In the genomic region with DNA sequence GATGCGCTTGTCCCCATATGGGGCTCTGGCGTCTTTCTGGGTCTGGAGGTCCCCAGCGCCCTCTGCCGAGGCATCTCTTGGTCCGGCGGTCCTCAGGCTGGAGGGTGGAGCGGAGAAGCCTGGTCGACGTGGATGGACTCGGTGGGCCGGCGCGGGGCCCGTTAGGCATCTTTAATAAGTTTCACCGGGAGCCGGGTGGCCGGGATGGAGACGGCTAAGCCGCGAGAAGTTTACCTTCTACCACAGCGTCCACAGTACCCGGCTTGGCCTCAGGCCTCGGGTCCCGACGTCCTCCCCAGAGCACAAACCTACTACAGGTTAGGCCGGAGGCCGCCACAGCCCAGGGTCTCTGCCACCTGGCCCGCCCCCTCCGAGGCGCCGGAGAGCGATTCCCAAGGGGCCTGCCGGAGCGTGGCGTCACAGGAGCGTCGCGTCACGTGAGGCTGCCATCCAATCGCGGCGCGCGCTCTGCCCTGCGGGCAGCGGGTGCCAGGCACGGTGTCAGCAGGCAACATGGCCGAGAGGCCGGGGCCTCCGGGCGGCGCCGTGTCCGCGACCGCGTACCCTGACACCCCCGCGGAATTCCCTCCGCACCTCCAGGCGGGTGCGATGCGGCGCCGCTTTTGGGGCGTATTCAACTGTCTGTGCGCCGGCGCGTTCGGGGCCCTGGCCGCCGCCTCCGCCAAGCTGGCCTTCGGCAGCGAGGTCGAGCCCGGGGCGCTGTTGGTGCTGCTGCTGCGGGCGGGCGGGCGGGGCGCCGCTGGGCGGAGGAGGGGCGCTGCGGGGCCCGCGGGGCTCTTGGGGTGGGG, we compare ENCODE assay signal across 8 cellular contexts.
DNase-seq lines count a peak whose midpoint lies in the region; ATAC-seq lines count a peak whose summit lies in the region.

A gene (plus strand): TSS at position 501 of the 809 bp plus-strand sequence. CDS start 13 bp downstream, at position 514.

- peak; percentile 95 for ATAC-seq in GM18511 (IDR thresholded peaks at IDR 0.05; ENCODE audit: unreplicated experiment)
- ATAC-seq in HG03039 (IDR thresholded peaks at IDR 0.05; ENCODE audit: unreplicated experiment): peak; percentile 96

- DNase-seq in 8988T (peak; percentile 99), NCI-H2196 (lab: John Stamatoyannopoulos, UW; ENCODE audit: unreplicated experiment) (peak; percentile 75), inferior parietal cortex (ENCODE audit: extremely low spot score) (peak; percentile 92)
- DNase-seq in activated CD4-positive, CD25-positive, alpha-beta regulatory T cell (lab: John Stamatoyannopoulos, UW): peak; percentile 71 to 79 (median 76)
- peak; percentile 86 for DNase-seq in central memory CD4-positive, alpha-beta T cell
- DNase-seq in stimulated activated CD4-positive, alpha-beta T cell treated with anti-CD3 and anti-CD28 coated beads, Interleukin-12 subunit alpha, Interleukin-12 subunit beta, amount 100 ng/mL, for 24 hours (ENCODE audit: low read depth in 2 of 2): peak; percentile 71 to 80

Comparison
In these comparisons a context has a peak if more than half of its experiments do, and no peak if none do; other contexts are left out.
1. Peak in every context shown above with its lines: DNase-seq and ATAC-seq.